In the genomic region with DNA sequence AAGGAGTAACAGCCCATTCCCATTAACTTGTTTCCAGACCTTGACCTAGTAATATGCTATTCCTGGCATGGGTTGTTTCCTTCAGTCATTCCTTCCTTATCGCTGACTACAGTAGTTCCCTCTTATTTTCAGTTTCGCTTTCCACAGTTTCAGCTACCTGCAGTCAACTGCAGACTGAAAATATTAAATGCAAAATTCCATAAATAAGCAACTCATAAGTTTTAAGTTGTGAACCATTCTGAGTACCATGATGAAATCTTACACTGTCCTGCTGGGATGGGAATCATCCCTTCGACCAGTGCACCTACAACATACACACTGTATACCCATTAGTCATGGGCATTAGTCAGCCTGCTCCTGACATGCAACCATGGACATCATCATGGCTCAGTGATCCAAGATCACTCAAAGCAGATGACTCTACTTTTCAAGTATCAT, we compare ENCODE assay signal across 1 cellular context.
TF ChIP-seq lines count a peak whose summit lies in the region.

No MANE protein-coding gene starts in this region.

TF ChIP-seq in HepG2, 621 proteins besides CTCF, POLR2A, EP300 and RAD21 (continued from another document):
- TF ChIP-seq, protein P1, sequence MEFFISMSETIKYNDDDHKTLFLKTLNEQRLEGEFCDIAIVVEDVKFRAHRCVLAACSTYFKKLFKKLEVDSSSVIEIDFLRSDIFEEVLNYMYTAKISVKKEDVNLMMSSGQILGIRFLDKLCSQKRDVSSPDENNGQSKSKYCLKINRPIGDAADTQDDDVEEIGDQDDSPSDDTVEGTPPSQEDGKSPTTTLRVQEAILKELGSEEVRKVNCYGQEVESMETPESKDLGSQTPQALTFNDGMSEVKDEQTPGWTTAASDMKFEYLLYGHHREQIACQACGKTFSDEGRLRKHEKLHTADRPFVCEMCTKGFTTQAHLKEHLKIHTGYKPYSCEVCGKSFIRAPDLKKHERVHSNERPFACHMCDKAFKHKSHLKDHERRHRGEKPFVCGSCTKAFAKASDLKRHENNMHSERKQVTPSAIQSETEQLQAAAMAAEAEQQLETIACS (CRISPR knock-in tag; IDR thresholded peaks at IDR 0.05) = no peak
- TF ChIP-seq GABPB1 (CRISPR knock-in tag; IDR thresholded peaks at IDR 0.05) = no peak
